ENCODE assay signal across 10 cellular contexts in genomic region chr16:55056585-55057520, GRCh38.
DNase-seq lines count a peak whose midpoint lies in the region; ATAC-seq and TF ChIP-seq lines count a peak whose summit lies in the region.
"Had no signal": no experiment of that assay in that cellular context is flagged by ENCODE, and none has a peak within 500 bp of the region (broad histone marks: within the 10 kb centered on the region; RNA-seq: fewer than 3 reads in every experiment).

No MANE protein-coding gene starts in this region.

- peak overlapping the region; percentile 87 for H3K23ac ChIP-seq in neuronal stem cell (ENCODE audit: low read depth, low read length, poor library complexity)

- H4K8ac ChIP-seq in neuronal stem cell (ENCODE audit: low read depth, low read length) = no peak overlapping the region

- no peak for TF ChIP-seq CTCF in MM.1S (IDR thresholded peaks at IDR 0.05; ENCODE audit: low read length)

- peak overlapping the region; percentile 69 for H3K18ac ChIP-seq in neuronal stem cell (ENCODE audit: low read length)

- peaks cover 0 to 42% (median 21%) of the 10 kb centered on the region in 3 experiments for H3K27me3 ChIP-seq in neuronal stem cell (ENCODE audit: control insufficient read depth in 3 of 3, insufficient read depth in 3 of 3, low read depth in 1 of 3, low read length in 3 of 3)
- no peaks in the 10 kb centered on the region for H3K27me3 ChIP-seq in MM.1S (replicated peaks; ENCODE audit: insufficient read depth, low read length)

- peaks cover 0 to 4% of the 10 kb centered on the region in 2 donors for H3K9me3 ChIP-seq in neuronal stem cell (replicated peaks in 1 of 2; ENCODE audit: control insufficient read depth in 2 of 2, insufficient read depth in 1 of 2, low read depth in 1 of 2, low read length in 2 of 2)
- H3K9me3 ChIP-seq in MM.1S (replicated peaks; ENCODE audit: insufficient read depth, low read length) = no peaks in the 10 kb centered on the region
- H3K9me3 ChIP-seq: body of pancreas had no signal

- WGBS in neuronal stem cell (ENCODE audit: extremely low coverage in 2 of 2, insufficient read length in 2 of 2, insufficient replicate concordance in 1 of 2), 2 donors = no CpG with 5 or more reads among the region's 68 CpGs

- peak overlapping the region; percentile 37 to 51 for H3K4me3 ChIP-seq in neuronal stem cell (ENCODE audit: low read length in 2 of 2)
- H3K4me3 ChIP-seq in MM.1S (ENCODE audit: low read length) = no peak overlapping the region
- H3K4me3 ChIP-seq: body of pancreas had no signal

- peak; percentile 34 for ATAC-seq in esophagus mucosa
- ATAC-seq in HG02973 (IDR thresholded peaks at IDR 0.05; ENCODE audit: unreplicated experiment) = no peak
- no peak for ATAC-seq in GM19463 (IDR thresholded peaks at IDR 0.05; ENCODE audit: unreplicated experiment)
- ATAC-seq in GM19035 (IDR thresholded peaks at IDR 0.05; ENCODE audit: unreplicated experiment) = no peak
- ATAC-seq: body of pancreas had no signal

- H3K4me1 ChIP-seq in neuronal stem cell (ENCODE audit: control insufficient read depth in 2 of 2, insufficient read depth in 1 of 2, low read depth in 1 of 2, low read length in 2 of 2) (peaks cover 6% of the 10 kb centered on the region in 2 donors), MM.1S (ENCODE audit: low read length) (no peaks in the 10 kb centered on the region)

- H2BK5ac ChIP-seq in neuronal stem cell (ENCODE audit: low read length) = no peak overlapping the region

- H4K20me1 ChIP-seq in MM.1S (ENCODE audit: insufficient read depth, low read length) = no peaks in the 10 kb centered on the region

- H3K27ac ChIP-seq in neuronal stem cell (replicated peaks; ENCODE audit: low read length) (no peak overlapping the region), MM.1S (ENCODE audit: low read length) (no peak overlapping the region)
- H3K27ac ChIP-seq: body of pancreas, KMS-11 had no signal

- H3K36me3 ChIP-seq in neuronal stem cell (replicated peaks in 1 of 2; ENCODE audit: control insufficient read depth in 2 of 2, insufficient read depth in 2 of 2, low read length in 2 of 2) (no peaks in the 10 kb centered on the region), MM.1S (replicated peaks; ENCODE audit: insufficient read depth, low read length) (no peaks in the 10 kb centered on the region)

- H3K9ac ChIP-seq in neuronal stem cell (ENCODE audit: low read depth, low read length, poor library complexity) (peak overlapping the region; percentile 78), MM.1S (ENCODE audit: low read length) (no peak overlapping the region)
- H3K9ac ChIP-seq: KMS-11 had no signal

- no peaks in the 10 kb centered on the region for H3F3A ChIP-seq in MM.1S (ENCODE audit: insufficient read depth, low read length)

- H3K4ac ChIP-seq in neuronal stem cell (ENCODE audit: low read length) = no peak overlapping the region

- no peaks in the 10 kb centered on the region for H3K79me1 ChIP-seq in neuronal stem cell (ENCODE audit: low read depth, low read length)

- H4K91ac ChIP-seq in neuronal stem cell (ENCODE audit: low read depth, low read length, poor library complexity) = no peak overlapping the region

- H3K14ac ChIP-seq in neuronal stem cell (ENCODE audit: low read length) = no peak overlapping the region

- peak overlapping the region; percentile 12 for H2BK15ac ChIP-seq in neuronal stem cell (ENCODE audit: low read length)

- H3K4me2 ChIP-seq in neuronal stem cell (ENCODE audit: insufficient read depth, low read length, poor library complexity, severe bottlenecking) (peak overlapping the region; percentile 70), MM.1S (ENCODE audit: low read depth, low read length) (no peak overlapping the region)
- H3K4me2 ChIP-seq: KMS-11 had no signal

- H2AFZ ChIP-seq in neuronal stem cell (ENCODE audit: low read length) (peak overlapping the region; percentile 95), MM.1S (ENCODE audit: low read length) (no peak overlapping the region)

- H2BK120ac ChIP-seq in neuronal stem cell (ENCODE audit: low read depth, low read length) = no peak overlapping the region

- DNase-seq in DMS 273 treated with DMSO at 0.1 percent for 48 hours (lab: John Stamatoyannopoulos, UW) (peak; percentile 38), NCI-H2227 (lab: John Stamatoyannopoulos, UW; ENCODE audit: unreplicated experiment) (peak; percentile 64), neuronal stem cell (ENCODE audit: low spot score) (peak; percentile 33), MM.1S (no peak)

- no peaks in the 10 kb centered on the region for H3K79me2 ChIP-seq in MM.1S (ENCODE audit: low read length)

- no peaks in the 10 kb centered on the region for H3K9me2 ChIP-seq in MM.1S (replicated peaks; ENCODE audit: insufficient read depth, low read length)

- H2BK12ac ChIP-seq in neuronal stem cell (ENCODE audit: low read length) = no peak overlapping the region

- H2AK5ac ChIP-seq in neuronal stem cell (ENCODE audit: low read depth, low read length) = no peak overlapping the region
